17 cellular contexts compared by ENCODE assay signal in genomic region chr10:114748270-114748669, GRCh38.
"Had no signal": no experiment of that assay in that cellular context is flagged by ENCODE, and none has a peak within 500 bp of the region (broad histone marks: within the 10 kb centered on the region; RNA-seq: fewer than 3 reads in every experiment).

No MANE protein-coding gene starts in this region.

- ATAC-seq: activated CD4-positive, alpha-beta T cell treated with anti-CD3 and anti-CD28 coated beads for 36 hours; naive thymus-derived CD4-positive, alpha-beta T cell; WTC11 had no signal

- H3K27me3 ChIP-seq: colonic mucosa, suprapubic skin, transverse colon had no signal

- H3K4me3 ChIP-seq: colonic mucosa, spleen, suprapubic skin, transverse colon had no signal

- H3K27ac ChIP-seq: colonic mucosa, epithelial cell of prostate, spleen, suprapubic skin had no signal

- H3K36me3 ChIP-seq: colonic mucosa, spleen, suprapubic skin, transverse colon had no signal

- H3K4me1 ChIP-seq: colonic mucosa, suprapubic skin, transverse colon had no signal

- DNase-seq: activated CD4-positive, alpha-beta T cell treated with anti-CD3 and anti-CD28 coated beads for 36 hours; activated CD4-positive, alpha-beta T cell treated with anti-CD3 and anti-CD28 coated beads, Interleukin-2, amount 50 U/mL, for 4 hours; activated CD8-positive, alpha-beta memory T cell treated with anti-CD3 and anti-CD28 coated beads for 24 hours; activated CD8-positive, alpha-beta memory T cell treated with anti-CD3 and anti-CD28 coated beads, Interleukin-2, amount 50 U/mL, for 4 hours; activated naive CD4-positive, alpha-beta T cell treated with Interleukin-2 at 50 U/mL for 16 hours; activated naive CD8-positive, alpha-beta T cell treated with anti-CD3 and anti-CD28 coated beads for 36 hours; activated T-cell treated with anti-CD3 and anti-CD28 coated beads, Interleukin-2, amount 50 U/mL, for 24 hours; colonic mucosa; kidney; naive thymus-derived CD4-positive, alpha-beta T cell; occipital lobe; spleen; stimulated activated CD4-positive, alpha-beta T cell treated with anti-CD3 and anti-CD28 coated beads, Interleukin-4, amount 100 ng/mL, for 4 hours; transverse colon had no signal

- H3K9me3 ChIP-seq: colonic mucosa, spleen, suprapubic skin, transverse colon had no signal
